29 cellular contexts compared by ENCODE assay signal in the genomic region with DNA sequence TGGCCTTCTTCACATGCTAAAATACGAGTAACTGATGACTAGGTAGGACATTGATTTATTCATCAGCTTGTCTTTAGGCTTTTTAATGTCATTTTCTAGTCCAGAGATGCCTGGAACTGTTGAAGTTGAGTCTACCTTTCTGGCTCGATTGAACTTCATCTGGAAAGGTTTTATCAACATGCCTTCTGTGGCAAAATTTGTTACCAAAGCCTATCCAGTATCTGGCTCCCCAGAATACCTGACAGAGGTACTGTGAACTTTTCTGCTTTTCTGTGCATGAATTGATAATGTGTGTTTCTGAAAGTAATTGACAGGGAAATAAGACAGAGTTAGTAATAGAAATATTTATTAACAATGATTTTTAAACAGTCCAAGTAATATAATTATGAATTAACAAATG.
"Had no signal": no experiment of that assay in that cellular context is flagged by ENCODE, and none has a peak within 500 bp of the region (broad histone marks: within the 10 kb centered on the region; RNA-seq: fewer than 3 reads in every experiment).

No MANE protein-coding gene starts in this region.

- H3K4me3 ChIP-seq: neural progenitor cell, ovary, psoas muscle, right lobe of liver, sigmoid colon, suprapubic skin, testis, tibial artery, transverse colon, upper lobe of right lung, uterus had no signal

- H3K36me3 ChIP-seq: ovary, uterus had no signal

- H3K27ac Mint-ChIP-seq: neural progenitor cell; progenitor cell of endocrine pancreas; stimulated activated naive CD8-positive, alpha-beta T cell treated with anti-CD3 and anti-CD28 coated beads, Interleukin-15, Interleukin-2, amounts not matched to agents 100 ng/mL and 50 ng/mL, for 24 hours; type B pancreatic cell had no signal

- H3K4me1 Mint-ChIP-seq: nephron; stimulated activated naive B cell treated with anti-CD40 and anti-IgM and Interleukin-4, amounts not matched to agents 10 μg/mL and 1 μg/mL and 100 μg/mL, for 72 hours had no signal

- DNase-seq: natural killer cell; occipital lobe; ovary; posterior cingulate gyrus; psoas muscle; right cardiac atrium; right lobe of liver; sigmoid colon; small intestine; stimulated activated CD4-positive, alpha-beta T cell treated with anti-CD3 and anti-CD28 coated beads, Interleukin-15, amount 100 ng/mL, for 24 hours; stimulated activated CD4-positive, alpha-beta T cell treated with anti-CD3 and anti-CD28 coated beads, Interleukin-2, amount 100 ng/mL, for 24 hours; stimulated activated CD4-positive, alpha-beta T cell treated with anti-CD3 and anti-CD28 coated beads, Interleukin-2, amount 100 ng/mL, for 48 hours; stimulated activated CD4-positive, alpha-beta T cell treated with anti-CD3 and anti-CD28 coated beads, Interleukin-4, amount 100 ng/mL, for 24 hours; stimulated activated naive B cell treated with anti-CD40 and anti-IgM and Interleukin-4, amounts not matched to agents 10 μg/mL and 1 μg/mL and 100 μg/mL, for 72 hours; stimulated activated naive CD4-positive, alpha-beta T cell treated with Interleukin-2 at 50 U/mL for 16 hours; substantia nigra; testis; tibial artery; transverse colon; upper lobe of right lung; uterus had no signal

- H3K27me3 ChIP-seq: neural progenitor cell, ovary, right lobe of liver, sigmoid colon, suprapubic skin, testis, tibial artery, transverse colon, upper lobe of right lung, uterus had no signal

- H3K4me3 Mint-ChIP-seq: natural killer cell; nephron; neural progenitor cell; stimulated activated effector memory CD8-positive, alpha-beta T cell treated with anti-CD3 and anti-CD28 coated beads, Interleukin-12 subunit alpha, Interleukin-12 subunit beta, amount 100 ng/mL, for 72 hours; stimulated activated naive B cell treated with anti-CD40 and anti-IgM and Interleukin-4, amounts not matched to agents 10 μg/mL and 1 μg/mL and 100 μg/mL, for 72 hours; stimulated activated naive CD8-positive, alpha-beta T cell treated with anti-CD3 and anti-CD28 coated beads, Interleukin-15, Interleukin-2, amounts not matched to agents 100 ng/mL and 50 ng/mL, for 24 hours; type B pancreatic cell had no signal

- H3K27me3 Mint-ChIP-seq: progenitor cell of endocrine pancreas; stimulated activated naive B cell treated with anti-CD40 and anti-IgM and Interleukin-4, amounts not matched to agents 10 μg/mL and 1 μg/mL and 100 μg/mL, for 72 hours; stimulated activated naive CD8-positive, alpha-beta T cell treated with anti-CD3 and anti-CD28 coated beads, Interleukin-15, Interleukin-2, amounts not matched to agents 100 ng/mL and 50 ng/mL, for 24 hours; type B pancreatic cell had no signal

- H3K9me3 Mint-ChIP-seq: natural killer cell; nephron; neural progenitor cell; stimulated activated effector memory CD8-positive, alpha-beta T cell treated with anti-CD3 and anti-CD28 coated beads, Interleukin-12 subunit alpha, Interleukin-12 subunit beta, amount 100 ng/mL, for 72 hours; stimulated activated naive B cell treated with anti-CD40 and anti-IgM and Interleukin-4, amounts not matched to agents 10 μg/mL and 1 μg/mL and 100 μg/mL, for 72 hours; stimulated activated naive CD8-positive, alpha-beta T cell treated with anti-CD3 and anti-CD28 coated beads, Interleukin-15, Interleukin-2, amounts not matched to agents 100 ng/mL and 50 ng/mL, for 24 hours; type B pancreatic cell had no signal

- H3K4me1 ChIP-seq: psoas muscle, sigmoid colon, suprapubic skin, testis, tibial artery, upper lobe of right lung, uterus had no signal

- ATAC-seq: natural killer cell; psoas muscle; right cardiac atrium; stimulated activated effector memory CD8-positive, alpha-beta T cell treated with anti-CD3 and anti-CD28 coated beads, Interleukin-12 subunit alpha, Interleukin-12 subunit beta, amount 100 ng/mL, for 72 hours; stimulated activated naive B cell treated with anti-CD40 and anti-IgM and Interleukin-4, amounts not matched to agents 10 μg/mL and 1 μg/mL and 100 μg/mL, for 72 hours; upper lobe of right lung had no signal

- H3K9me3 ChIP-seq: ovary, psoas muscle, right lobe of liver, sigmoid colon, suprapubic skin, testis, tibial artery, transverse colon, upper lobe of right lung, uterus had no signal

- H3K27ac ChIP-seq: neural progenitor cell, ovary, parathyroid adenoma, psoas muscle, sigmoid colon, suprapubic skin, testis, tibial artery, transverse colon, upper lobe of right lung, uterus had no signal
